18 cellular contexts compared by ENCODE assay signal in genomic region chr9:69570091-69570451, GRCh38.
"Had no signal": no experiment of that assay in that cellular context is flagged by ENCODE, and none has a peak within 500 bp of the region (broad histone marks: within the 10 kb centered on the region; RNA-seq: fewer than 3 reads in every experiment).

No MANE protein-coding gene starts in this region.

- H3K36me3 ChIP-seq: cardiac muscle cell, left ventricle myocardium inferior, transverse colon, vagina had no signal

- H3K27ac ChIP-seq: cardiac muscle cell, left ventricle myocardium inferior, skin epidermis, transverse colon, vagina had no signal

- H3K36me3 Mint-ChIP-seq: activated naive CD8-positive, alpha-beta T cell treated with anti-CD3 and anti-CD28 coated beads for 36 hours had no signal

- H3K9me3 Mint-ChIP-seq: activated CD4-positive, alpha-beta T cell treated with anti-CD3 and anti-CD28 coated beads, Interleukin-2, amount 10 ng/mL, durations not matched to agents 7 days and 5 days; activated naive CD8-positive, alpha-beta T cell treated with anti-CD3 and anti-CD28 coated beads for 36 hours; activated T-cell treated with anti-CD3 and anti-CD28 coated beads, Interleukin-2, amount 50 U/mL, for 72 hours had no signal

- H3K4me3 ChIP-seq: cardiac muscle cell, left ventricle myocardium inferior, skin epidermis, transverse colon, vagina had no signal

- H3K27ac Mint-ChIP-seq: activated CD4-positive, alpha-beta T cell treated with anti-CD3 and anti-CD28 coated beads, Interleukin-2, amount 10 ng/mL, durations not matched to agents 7 days and 5 days; activated naive CD8-positive, alpha-beta T cell treated with anti-CD3 and anti-CD28 coated beads for 36 hours; activated T-cell treated with anti-CD3 and anti-CD28 coated beads, Interleukin-2, amount 50 U/mL, for 72 hours had no signal

- H3K27me3 Mint-ChIP-seq: activated CD4-positive, alpha-beta T cell treated with anti-CD3 and anti-CD28 coated beads, Interleukin-2, amount 10 ng/mL, durations not matched to agents 7 days and 5 days had no signal

- H3K4me3 Mint-ChIP-seq: activated CD4-positive, alpha-beta T cell treated with anti-CD3 and anti-CD28 coated beads, Interleukin-2, amount 10 ng/mL, durations not matched to agents 7 days and 5 days; activated naive CD8-positive, alpha-beta T cell treated with anti-CD3 and anti-CD28 coated beads for 36 hours; activated T-cell treated with anti-CD3 and anti-CD28 coated beads, Interleukin-2, amount 50 U/mL, for 72 hours had no signal

- H3K4me1 Mint-ChIP-seq: activated CD4-positive, alpha-beta T cell treated with anti-CD3 and anti-CD28 coated beads, Interleukin-2, amount 10 ng/mL, durations not matched to agents 7 days and 5 days; activated naive CD8-positive, alpha-beta T cell treated with anti-CD3 and anti-CD28 coated beads for 36 hours had no signal

- H3K27me3 ChIP-seq: cardiac muscle cell, transverse colon, vagina had no signal

- DNase-seq: activated CD4-positive, alpha-beta T cell treated with anti-CD3 and anti-CD28 coated beads, Interleukin-2, amount 10 ng/mL, durations not matched to agents 7 days and 5 days; activated CD4-positive, CD25-positive, alpha-beta regulatory T cell; activated CD8-positive, alpha-beta memory T cell treated with anti-CD3 and anti-CD28 coated beads, Interleukin-2, amount 50 U/mL, for 48 hours; activated gamma-delta T cell; activated naive CD8-positive, alpha-beta T cell treated with anti-CD3 and anti-CD28 coated beads for 36 hours; activated T-cell treated with anti-CD3 and anti-CD28 coated beads, Interleukin-2, amount 50 U/mL, for 72 hours; aorta; hippocampal formation; kidney; left ventricle myocardium inferior; retina; stimulated activated CD4-positive, alpha-beta T cell treated with anti-CD3 and anti-CD28 coated beads, Interleukin-4, amount 100 ng/mL, for 24 hours; stimulated activated naive CD4-positive, alpha-beta T cell; substantia nigra; transverse colon had no signal

- FAIRE-seq: kidney had no signal

- ATAC-seq: activated T-cell treated with anti-CD3 and anti-CD28 coated beads, Interleukin-2, amount 50 U/mL, for 72 hours had no signal
